1 cellular context compared by ENCODE assay signal in genomic region chr1:40709802-40710278, GRCh38.
TF ChIP-seq lines count a peak whose summit lies in the region.

No MANE protein-coding gene starts in this region.

TF ChIP-seq in H1, 55 proteins besides CTCF, POLR2A, EP300 and RAD21:
- TF ChIP-seq TEAD4 (IDR thresholded peaks at IDR 0.05; ENCODE audit: low read depth, low read length) (no peak), JUND (IDR thresholded peaks at IDR 0.05; ENCODE audit: low read length) (no peak), KDM4A (IDR thresholded peaks at IDR 0.05; ENCODE audit: low read depth, low read length, severe bottlenecking) (no peak), PHF8 (conservative IDR thresholded peaks at IDR 0.05; ENCODE audit: low read depth, low read length) (no peak), KDM1A (IDR thresholded peaks at IDR 0.05; ENCODE audit: borderline replicate concordance, low read length) (no peak), RNF2 (IDR thresholded peaks at IDR 0.05; ENCODE audit: borderline replicate concordance, low read depth, low read length, missing control alignments, poor library complexity, severe bottlenecking) (no peak), CEBPB (IDR thresholded peaks at IDR 0.05; ENCODE audit: low read depth, low read length) (no peak), SP4 (IDR thresholded peaks at IDR 0.05; ENCODE audit: low read length) (no peak), EZH2 (IDR thresholded peaks at IDR 0.05; ENCODE audit: low read depth, low read length, severe bottlenecking) (no peak), SIX5 (IDR thresholded peaks at IDR 0.05; ENCODE audit: low read depth, low read length) (no peak), CHD7 (IDR thresholded peaks at IDR 0.05; ENCODE audit: insufficient replicate concordance, low read length) (no peak), E2F6 (IDR thresholded peaks at IDR 0.05) (no peak), CBX5 (IDR thresholded peaks at IDR 0.05; ENCODE audit: low read depth, low read length) (no peak), POLR2AphosphoS5 (IDR thresholded peaks at IDR 0.05; ENCODE audit: low read depth, low read length) (no peak; the same call in 1 of the 2 replicates), CTBP2 (IDR thresholded peaks at IDR 0.05; ENCODE audit: borderline replicate concordance, insufficient read depth, insufficient read length, low read length) (no peak), NANOG (IDR thresholded peaks at IDR 0.05; ENCODE audit: insufficient read depth, low read depth, low read length, poor library complexity, severe bottlenecking) (no peak), CHD1 (IDR thresholded peaks at IDR 0.05; ENCODE audit: low read depth, low read length) (no peak)
